Comparison of ENCODE assay signal across 13 cellular contexts in genomic region chr22:27578937-27579617, GRCh38.
"Had no signal": no experiment of that assay in that cellular context is flagged by ENCODE, and none has a peak within 500 bp of the region (broad histone marks: within the 10 kb centered on the region; RNA-seq: fewer than 3 reads in every experiment).

No MANE protein-coding gene starts in this region.

- H3K27ac Mint-ChIP-seq: activated naive CD8-positive, alpha-beta T cell treated with anti-CD3 and anti-CD28 coated beads for 36 hours; endodermal cell; stimulated activated naive B cell treated with anti-CD40 and anti-IgM and Interleukin-4, amounts not matched to agents 10 μg/mL and 1 μg/mL and 100 μg/mL, for 72 hours had no signal

- H3K4me3 Mint-ChIP-seq: activated naive CD8-positive, alpha-beta T cell treated with anti-CD3 and anti-CD28 coated beads for 36 hours; activated T-cell treated with anti-CD3 and anti-CD28 coated beads, Interleukin-2, amount 50 U/mL, for 4 hours; endodermal cell; mesothelial cell of epicardium; stimulated activated naive B cell treated with anti-CD40 and anti-IgM and Interleukin-4, amounts not matched to agents 10 μg/mL and 1 μg/mL and 100 μg/mL, for 72 hours had no signal

- DNase-seq: activated CD4-positive, alpha-beta T cell treated with anti-CD3 and anti-CD28 coated beads for 1 hour; activated CD4-positive, alpha-beta T cell treated with anti-CD3 and anti-CD28 coated beads, Interleukin-2, amount 50 U/mL, for 48 hours; activated gamma-delta T cell treated with Interleukin-2 at 50 U/mL for 16 hours; activated naive CD8-positive, alpha-beta T cell treated with anti-CD3 and anti-CD28 coated beads for 36 hours; activated T-cell treated with anti-CD3 and anti-CD28 coated beads, Interleukin-2, amount 50 U/mL, for 4 hours; central memory CD4-positive, alpha-beta T cell; endodermal cell; foreskin melanocyte; kidney; stimulated activated CD4-positive, alpha-beta T cell treated with anti-CD3 and anti-CD28 coated beads, Interleukin-2, amount 100 ng/mL, for 24 hours; stimulated activated naive B cell treated with anti-CD40 and anti-IgM and Interleukin-4, amounts not matched to agents 10 μg/mL and 1 μg/mL and 100 μg/mL, for 72 hours; T1000 had no signal

- H3K9me3 Mint-ChIP-seq: activated naive CD8-positive, alpha-beta T cell treated with anti-CD3 and anti-CD28 coated beads for 36 hours; activated T-cell treated with anti-CD3 and anti-CD28 coated beads, Interleukin-2, amount 50 U/mL, for 4 hours; endodermal cell; mesothelial cell of epicardium; stimulated activated naive B cell treated with anti-CD40 and anti-IgM and Interleukin-4, amounts not matched to agents 10 μg/mL and 1 μg/mL and 100 μg/mL, for 72 hours had no signal

- H3K4me1 Mint-ChIP-seq: activated naive CD8-positive, alpha-beta T cell treated with anti-CD3 and anti-CD28 coated beads for 36 hours; endodermal cell; stimulated activated naive B cell treated with anti-CD40 and anti-IgM and Interleukin-4, amounts not matched to agents 10 μg/mL and 1 μg/mL and 100 μg/mL, for 72 hours had no signal

- ATAC-seq: activated T-cell treated with anti-CD3 and anti-CD28 coated beads, Interleukin-2, amount 50 U/mL, for 4 hours; stimulated activated naive B cell treated with anti-CD40 and anti-IgM and Interleukin-4, amounts not matched to agents 10 μg/mL and 1 μg/mL and 100 μg/mL, for 72 hours had no signal

- H3K36me3 Mint-ChIP-seq: activated naive CD8-positive, alpha-beta T cell treated with anti-CD3 and anti-CD28 coated beads for 36 hours; mesothelial cell of epicardium; stimulated activated naive B cell treated with anti-CD40 and anti-IgM and Interleukin-4, amounts not matched to agents 10 μg/mL and 1 μg/mL and 100 μg/mL, for 72 hours had no signal
